8 cellular contexts compared by ENCODE assay signal in genomic region chr1:38992450-38993111, GRCh38. TPM values are rescaled to one million over a fixed set of nuclear protein-coding genes. Genes with fewer than 3 reads are reported as not detected.
DNase-seq lines count a peak whose midpoint lies in the region; ATAC-seq and TF ChIP-seq lines count a peak whose summit lies in the region.

No MANE protein-coding gene starts in this region.

- POLR2A ChIA-PET in BJ (lab: Charles Lee) = no interaction called here
- POLR2A ChIA-PET in naive thymus-derived CD8-positive, alpha-beta T cell (lab: Charles Lee) = interaction anchor here (0.5 to 1.3 kb wide), 6 partner anchors 16 to 1987 kb away, joined by 3 to 4 read pairs (median 3); partner anchors contain the start of gene CTPS1

- DNase-seq in BJ (ENCODE audit: low read depth) (no peak), occipital lobe (lab: John Stamatoyannopoulos, UW) (no peak)
- peak; percentile 9 for DNase-seq in central memory CD4-positive, alpha-beta T cell
- DNase-seq in naive thymus-derived CD8-positive, alpha-beta T cell = no peak

- no peaks in the 10 kb centered on the region for H3K9me3 Mint-ChIP-seq in IgD-negative memory B cell
- no peaks in the 10 kb centered on the region for H3K9me3 Mint-ChIP-seq in naive thymus-derived CD8-positive, alpha-beta T cell

- H3K4me1 Mint-ChIP-seq in IgD-negative memory B cell = peaks cover 27 to 40% (median 36%) of the 10 kb centered on the region in 3 donors
- peaks cover 25 to 59% (median 56%) of the 10 kb centered on the region in 4 donors for H3K4me1 Mint-ChIP-seq in naive thymus-derived CD8-positive, alpha-beta T cell

- H3K4me3 ChIP-seq in BJ (ENCODE audit: low read depth, low read length) = peak overlapping the region; percentile 82

- H3K27ac Mint-ChIP-seq in IgD-negative memory B cell = peak overlapping the region; percentile 71 to 79 (median 76)
- H3K27ac Mint-ChIP-seq in naive thymus-derived CD8-positive, alpha-beta T cell = peak overlapping the region; percentile 29 to 93 (median 88)

- CTCF ChIA-PET in BJ (lab: Yijun Ruan, JAX) = interaction anchor here (1.8 kb wide), 1 partner anchor 106 kb away, joined by 4 read pairs; no protein-coding TSS in a partner anchor

- peak overlapping the region; percentile 83 to 95 (median 89) for H3K4me3 Mint-ChIP-seq in IgD-negative memory B cell
- peak overlapping the region; percentile 75 to 95 (median 88) for H3K4me3 Mint-ChIP-seq in naive thymus-derived CD8-positive, alpha-beta T cell

- ATAC-seq in naive thymus-derived CD8-positive, alpha-beta T cell = no peak
- ATAC-seq in GM19452 (IDR thresholded peaks at IDR 0.05; ENCODE audit: unreplicated experiment) = no peak
- ATAC-seq in GM21381 (IDR thresholded peaks at IDR 0.05; ENCODE audit: unreplicated experiment) = no peak
- no peak for ATAC-seq in HG03025 (IDR thresholded peaks at IDR 0.05; ENCODE audit: low FRiP score, unreplicated experiment)

- no peaks in the 10 kb centered on the region; the same call in 1 of the 2 replicates for H3K36me3 ChIP-seq in BJ (ENCODE audit: control insufficient read depth, insufficient read depth, low read length)

- no peaks in the 10 kb centered on the region for H3K27me3 ChIP-seq in BJ (ENCODE audit: control insufficient read depth, insufficient read depth, low read length)

- H3K27me3 Mint-ChIP-seq in IgD-negative memory B cell = no peaks in the 10 kb centered on the region
- no peaks in the 10 kb centered on the region for H3K27me3 Mint-ChIP-seq in naive thymus-derived CD8-positive, alpha-beta T cell

- no peak for TF ChIP-seq CTCF in BJ (IDR thresholded peaks at IDR 0.05; ENCODE audit: insufficient read depth, low read depth, low read length)

- peaks cover 3% of the 10 kb centered on the region for H3K36me3 Mint-ChIP-seq in IgD-negative memory B cell
- peaks cover 0 to 26% (median 5%) of the 10 kb centered on the region in 3 donors for H3K36me3 Mint-ChIP-seq in naive thymus-derived CD8-positive, alpha-beta T cell

RNA-seq across cellular contexts. Expression of gene AKIRIN1, which starts 1.5 kb away (rescaled TPM):
- polyA plus RNA-seq in BJ (2011; rRNA removed) (31.5 and 48.7 TPM in 2 replicates), IgD-negative memory B cell (75.8 TPM)
- 14.6 and 16.4 TPM in 2 replicates for polyA minus RNA-seq in BJ (2011; rRNA and poly(A)+ RNA removed)
- total RNA-seq in naive thymus-derived CD8-positive, alpha-beta T cell = 10 to 100 TPM; 74.5 to 76.0 TPM
- 10 to 100 TPM; 92.9 to 99.2 (median 93.7) TPM for polyA plus RNA-seq in naive thymus-derived CD8-positive, alpha-beta T cell
- total RNA-seq in occipital lobe = 57.2 TPM

RNA-seq across cellular contexts. Expression of gene NDUFS5, which starts 33.6 kb away (rescaled TPM):
- polyA plus RNA-seq in BJ (2011; rRNA removed) (223 and 632 TPM in 2 replicates), IgD-negative memory B cell (312 TPM)
- 48.6 and 64.8 TPM in 2 replicates for polyA minus RNA-seq in BJ (2011; rRNA and poly(A)+ RNA removed)
- total RNA-seq in naive thymus-derived CD8-positive, alpha-beta T cell = 100 to 1,000 TPM; 104 to 118 TPM
- polyA plus RNA-seq in naive thymus-derived CD8-positive, alpha-beta T cell = 100 to 1,000 TPM; 614 to 657 (median 626) TPM
- total RNA-seq in occipital lobe = 268 TPM

RNA-seq across cellular contexts. Expression of gene RHBDL2, which starts 51.0 kb away (rescaled TPM):
- 0.07 and 0.33 TPM in 2 replicates for polyA plus RNA-seq in BJ (2011; rRNA removed)
- polyA minus RNA-seq in BJ (2011; rRNA and poly(A)+ RNA removed) = not detected in 2 replicates
- polyA plus RNA-seq in IgD-negative memory B cell = not detected
- not detected for total RNA-seq in naive thymus-derived CD8-positive, alpha-beta T cell
- under 1 TPM in 1 of 3 donors, not detected in 2; 0.14 TPM for polyA plus RNA-seq in naive thymus-derived CD8-positive, alpha-beta T cell
- not detected for total RNA-seq in occipital lobe
